Comparison of ENCODE assay signal across 23 cellular contexts in the genomic region with DNA sequence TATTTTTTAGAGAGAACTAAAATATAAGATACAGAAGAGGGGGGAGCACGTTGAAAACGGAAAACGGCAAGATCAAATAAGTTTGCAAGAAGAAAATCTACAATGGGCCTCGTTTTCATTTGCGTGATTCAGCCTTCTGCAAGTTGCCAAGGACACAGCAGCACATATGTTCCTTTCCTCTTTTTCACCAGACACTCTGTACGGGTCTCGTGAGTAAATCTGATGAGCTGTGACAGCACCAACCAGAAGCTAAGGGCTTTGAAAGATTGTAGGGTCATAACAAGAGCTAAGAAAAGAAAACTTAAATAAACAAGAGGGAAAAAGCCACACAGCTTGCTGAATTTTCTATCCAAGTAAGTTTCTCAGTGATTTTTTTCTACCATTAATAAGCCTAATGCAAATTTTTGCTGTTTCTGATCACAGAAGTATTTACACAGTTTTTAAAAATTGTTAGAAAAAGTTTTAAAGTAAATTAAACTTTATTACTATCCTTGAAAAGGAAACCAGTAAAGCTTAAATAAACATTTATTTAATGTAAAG.
DNase-seq lines count a peak whose midpoint lies in the region; ATAC-seq, FAIRE-seq and TF ChIP-seq lines count a peak whose summit lies in the region.
"Had no signal": no experiment of that assay in that cellular context is flagged by ENCODE, and none has a peak within 500 bp of the region (broad histone marks: within the 10 kb centered on the region; RNA-seq: fewer than 3 reads in every experiment).

No MANE protein-coding gene starts in this region.

- CTCF ChIA-PET in BJ (lab: Yijun Ruan, JAX) (no interaction called here), T-cell (lab: Charles Lee) (no interaction called here), HepG2 (lab: Yijun Ruan, JAX; ENCODE audit: low intra/inter-chr PET ratio, low total read pairs) (no interaction called here)

- FAIRE-seq in HepG2 (lab: Jason Lieb, UNC): no peak
- FAIRE-seq: endothelial cell of umbilical vein, GM12878, K562 had no signal

- H2BK15ac ChIP-seq in mesenchymal stem cell (ENCODE audit: low read depth, poor library complexity, severe bottlenecking): no peak overlapping the region

- no peak overlapping the region for H2BK5ac ChIP-seq in mesenchymal stem cell (ENCODE audit: low read depth, low read length, poor library complexity, severe bottlenecking)

- in situ Hi-C loops in HepG2 (cut with HindIII; ENCODE audit: extremely low pct_ligation_motif_present, low pct_unique_long_range_greater_than_20kb): no loop called here

- no peaks in the 10 kb centered on the region for H3K4me1 Mint-ChIP-seq in T-cell
- H3K4me1 Mint-ChIP-seq: stimulated activated naive B cell treated with anti-CD40 and anti-IgM and Interleukin-4, amounts not matched to agents 10 μg/mL and 1 μg/mL and 100 μg/mL, for 72 hours had no signal

- H2AFZ ChIP-seq in mesenchymal stem cell (ENCODE audit: low read depth, low read length): no peak overlapping the region
- H2AFZ ChIP-seq in HepG2 (ENCODE audit: low read length): no peak overlapping the region

- no peak overlapping the region for H4K8ac ChIP-seq in mesenchymal stem cell (ENCODE audit: low read length)

- POLR2A ChIA-PET in BJ (lab: Charles Lee) (no interaction called here), T-cell (lab: Charles Lee) (no interaction called here), HepG2 (lab: Yijun Ruan, JAX) (no interaction called here)

- no peak overlapping the region for H4K91ac ChIP-seq in mesenchymal stem cell (ENCODE audit: low read length)

- H3K4me2 ChIP-seq in mesenchymal stem cell (ENCODE audit: low read length, poor library complexity, severe bottlenecking) (no peak overlapping the region), HepG2 (ENCODE audit: low read depth, low read length) (no peak overlapping the region)

- no peaks in the 10 kb centered on the region for H4K20me1 ChIP-seq in HepG2 (ENCODE audit: insufficient read depth, low read length)

- no peak overlapping the region for H2BK12ac ChIP-seq in mesenchymal stem cell (ENCODE audit: low read length in 2 of 2)

- no CpG with 5 or more reads among the region's 7 CpGs for WGBS in mesenchymal stem cell
- 97% methylated on average over 7 of the region's 7 CpGs for WGBS in HepG2 (ENCODE audit: low lambda C conversion rate)

- H2AK5ac ChIP-seq in mesenchymal stem cell (ENCODE audit: low read length, severe bottlenecking): no peak overlapping the region

- no peaks in the 10 kb centered on the region for H3K27me3 ChIP-seq in BJ (ENCODE audit: control insufficient read depth, insufficient read depth, low read length)
- no peaks in the 10 kb centered on the region for H3K27me3 ChIP-seq in mesenchymal stem cell (ENCODE audit: control insufficient read depth in 1 of 2, insufficient read depth in 1 of 2, low read length in 2 of 2)
- no peaks in the 10 kb centered on the region for H3K27me3 ChIP-seq in HepG2 (ENCODE audit: control insufficient read depth in 1 of 2, insufficient read depth in 2 of 2, low read length in 2 of 2)
- H3K27me3 ChIP-seq: Peyer's patch had no signal

- ATAC-seq in left lobe of liver: no peak
- no peak for ATAC-seq in T-cell (replicated peaks in 1 of 4)
- ATAC-seq in HepG2: no peak
- ATAC-seq in GM18498 (IDR thresholded peaks at IDR 0.05; ENCODE audit: unreplicated experiment): no peak
- ATAC-seq: GM12878; K562; naive thymus-derived CD8-positive, alpha-beta T cell; stimulated activated naive B cell treated with anti-CD40 and anti-IgM and Interleukin-4, amounts not matched to agents 10 μg/mL and 1 μg/mL and 100 μg/mL, for 72 hours had no signal

- H3K4me1 ChIP-seq in mesenchymal stem cell (ENCODE audit: control insufficient read depth, insufficient read depth, low read depth, low read length): no peaks in the 10 kb centered on the region
- peaks cover 8% of the 10 kb centered on the region; the same call in 1 of the 2 replicates for H3K4me1 ChIP-seq in HepG2 (ENCODE audit: insufficient read depth, low read length)
- H3K4me1 ChIP-seq: Peyer's patch had no signal

- no peak for TF ChIP-seq POLR2A in HepG2 (IDR thresholded peaks at IDR 0.05; ENCODE audit: insufficient read depth in 1 of 2, low read depth in 2 of 2, low read length in 2 of 2)

- H2BK120ac ChIP-seq in mesenchymal stem cell (ENCODE audit: low read depth, low read length): no peak overlapping the region

- no TSS peak for BruUV-seq in HepG2 (replicated peaks; lab: Mats Ljungman, UMichigan)

- H3K9me3 Mint-ChIP-seq in T-cell: peaks cover 6 to 8% (median 7%) of the 10 kb centered on the region in 3 donors
- H3K9me3 Mint-ChIP-seq: WTC11 had no signal

- no peak for TF ChIP-seq CTCF in BJ (IDR thresholded peaks at IDR 0.05; ENCODE audit: insufficient read depth, low read depth, low read length)
- no peak for TF ChIP-seq CTCF in choroid plexus epithelial cell (conservative IDR thresholded peaks at IDR 0.05; ENCODE audit: low read depth, low read length)
- no peak for TF ChIP-seq CTCF in HepG2 (CRISPR knock-in tag; IDR thresholded peaks at IDR 0.05)

- no peaks in the 10 kb centered on the region for H3K79me2 ChIP-seq in HepG2 (ENCODE audit: insufficient read depth, low read length)

- no peak overlapping the region for H3K4ac ChIP-seq in mesenchymal stem cell (ENCODE audit: low read depth in 1 of 2, low read length in 2 of 2)

- H3K9me3 ChIP-seq in mesenchymal stem cell (ENCODE audit: control insufficient read depth, low read length) (no peaks in the 10 kb centered on the region), HepG2 (ENCODE audit: low read length) (no peaks in the 10 kb centered on the region)
- H3K9me3 ChIP-seq: Peyer's patch had no signal

- no peak overlapping the region for H3K27ac Mint-ChIP-seq in T-cell
- H3K27ac Mint-ChIP-seq: brain; naive thymus-derived CD8-positive, alpha-beta T cell; stimulated activated naive B cell treated with anti-CD40 and anti-IgM and Interleukin-4, amounts not matched to agents 10 μg/mL and 1 μg/mL and 100 μg/mL, for 72 hours; WTC11 had no signal

- DNase-seq in BJ (ENCODE audit: low read depth) (peak; percentile 0), LHCN-M2 (ENCODE audit: low read depth) (peak; percentile 6), choroid plexus epithelial cell (ENCODE audit: low read depth) (peak; percentile 28), mesenchymal stem cell (peak; percentile 68), left lobe of liver (ENCODE audit: low spot score) (no peak), T-cell (no peak), HepG2 (ENCODE audit: low spot score) (no peak)
- DNase-seq: activated CD4-positive, alpha-beta T cell treated with anti-CD3 and anti-CD28 coated beads, Interleukin-2, amount 50 U/mL, for 48 hours; activated naive CD4-positive, alpha-beta T cell treated with anti-CD3 and anti-CD28 coated beads, Interleukin-2, amount 50 U/mL, for 16 hours; DMS153; GF-D8; naive thymus-derived CD8-positive, alpha-beta T cell; NCI-H1694; Peyer's patch; posterior cingulate gyrus; stimulated activated CD4-positive, alpha-beta T cell treated with anti-CD3 and anti-CD28 coated beads, Interleukin-1b, Interleukin-23, amount 100 ng/mL, for 48 hours; stimulated activated naive B cell treated with anti-CD40 and anti-IgM and Interleukin-4, amounts not matched to agents 10 μg/mL and 1 μg/mL and 100 μg/mL, for 72 hours had no signal

- H3K4me3 ChIP-seq in BJ (ENCODE audit: low read depth, low read length): no peak overlapping the region
- no peak overlapping the region for H3K4me3 ChIP-seq in choroid plexus epithelial cell (ENCODE audit: low read depth, low read length)
- H3K4me3 ChIP-seq in mesenchymal stem cell (ENCODE audit: insufficient read depth in 1 of 2, low read depth in 1 of 2, low read length in 2 of 2): no peak overlapping the region
- no peak overlapping the region for H3K4me3 ChIP-seq in HepG2 (replicated peaks in 1 of 3; ENCODE audit: insufficient read depth in 1 of 3, low read depth in 2 of 3, low read length in 3 of 3)
- H3K4me3 ChIP-seq: GM12878, K562, Peyer's patch had no signal

- no peak for TF ChIP-seq EP300 in HepG2 (IDR thresholded peaks at IDR 0.05; ENCODE audit: low read depth in 2 of 2, low read length in 2 of 2)
- no peak for TF ChIP-seq EP300 in HepG2 (CRISPR knock-in tag; IDR thresholded peaks at IDR 0.05; ENCODE audit: borderline replicate concordance)

- H3K14ac ChIP-seq in mesenchymal stem cell (ENCODE audit: low read length in 2 of 2): no peak overlapping the region

- H3K36me3 ChIP-seq in BJ (ENCODE audit: control insufficient read depth, insufficient read depth, low read length) (no peaks in the 10 kb centered on the region), mesenchymal stem cell (ENCODE audit: control insufficient read depth in 1 of 2, insufficient read depth in 2 of 2, low read depth in 1 of 2, low read length in 2 of 2) (no peaks in the 10 kb centered on the region), HepG2 (replicated peaks in 1 of 2; ENCODE audit: control insufficient read depth in 1 of 2, insufficient read depth in 2 of 2, low read length in 2 of 2) (no peaks in the 10 kb centered on the region)
- H3K36me3 ChIP-seq: Peyer's patch had no signal

- H3K4me3 Mint-ChIP-seq in T-cell: no peak overlapping the region
- H3K4me3 Mint-ChIP-seq: naive thymus-derived CD8-positive, alpha-beta T cell; stimulated activated naive B cell treated with anti-CD40 and anti-IgM and Interleukin-4, amounts not matched to agents 10 μg/mL and 1 μg/mL and 100 μg/mL, for 72 hours; WTC11 had no signal

- no peaks in the 10 kb centered on the region for H3K36me3 Mint-ChIP-seq in T-cell
- H3K36me3 Mint-ChIP-seq: WTC11 had no signal

- no peak for TF ChIP-seq RAD21 in HepG2 (CRISPR knock-in tag; IDR thresholded peaks at IDR 0.05)

- peaks cover 0 to 4% of the 10 kb centered on the region in 2 donors for H3K27me3 Mint-ChIP-seq in T-cell
- H3K27me3 Mint-ChIP-seq: brain; naive thymus-derived CD8-positive, alpha-beta T cell; stimulated activated naive B cell treated with anti-CD40 and anti-IgM and Interleukin-4, amounts not matched to agents 10 μg/mL and 1 μg/mL and 100 μg/mL, for 72 hours had no signal

- H3K79me1 ChIP-seq in mesenchymal stem cell (replicated peaks; ENCODE audit: low read length, poor library complexity, severe bottlenecking): peaks cover 3% of the 10 kb centered on the region

- intact Hi-C loops in HepG2 (cut with micrococcal nuclease; ENCODE audit: unreplicated experiment): no loop called here

- H3K9ac ChIP-seq in mesenchymal stem cell (ENCODE audit: low read length) (no peak overlapping the region), HepG2 (ENCODE audit: insufficient read depth, low read depth, low read length) (no peak overlapping the region)

- no peak overlapping the region for H3K18ac ChIP-seq in mesenchymal stem cell (ENCODE audit: low read depth in 1 of 2, low read length in 2 of 2)

- no peak overlapping the region for H3K23ac ChIP-seq in mesenchymal stem cell (ENCODE audit: low read length in 2 of 2)

- H3K27ac ChIP-seq in mesenchymal stem cell (ENCODE audit: low read length, poor library complexity, severe bottlenecking): no peak overlapping the region
- no peak overlapping the region for H3K27ac ChIP-seq in HepG2 (ENCODE audit: extremely low read length, insufficient read depth, low read length)
- H3K27ac ChIP-seq: Peyer's patch had no signal

TF ChIP-seq in HepG2, 621 proteins besides CTCF, POLR2A, EP300 and RAD21:
- no peak for TF ChIP-seq DR1 (CRISPR knock-in tag; IDR thresholded peaks at IDR 0.05)
- TF ChIP-seq PRMT3 (CRISPR knock-in tag; IDR thresholded peaks at IDR 0.05; ENCODE audit: borderline replicate concordance, low read depth): no peak

Comparison
In these comparisons a context has a peak if more than half of its experiments do, and no peak if none do; other contexts are left out.
1. DNase-seq: peak in BJ (single experiment), LHCN-M2 (single experiment), choroid plexus epithelial cell (single experiment) and mesenchymal stem cell (single experiment); none in left lobe of liver (single experiment), T-cell (0 of 34) and HepG2 (single experiment).